Comparison of ENCODE assay signal across 7 cellular contexts in the genomic region with DNA sequence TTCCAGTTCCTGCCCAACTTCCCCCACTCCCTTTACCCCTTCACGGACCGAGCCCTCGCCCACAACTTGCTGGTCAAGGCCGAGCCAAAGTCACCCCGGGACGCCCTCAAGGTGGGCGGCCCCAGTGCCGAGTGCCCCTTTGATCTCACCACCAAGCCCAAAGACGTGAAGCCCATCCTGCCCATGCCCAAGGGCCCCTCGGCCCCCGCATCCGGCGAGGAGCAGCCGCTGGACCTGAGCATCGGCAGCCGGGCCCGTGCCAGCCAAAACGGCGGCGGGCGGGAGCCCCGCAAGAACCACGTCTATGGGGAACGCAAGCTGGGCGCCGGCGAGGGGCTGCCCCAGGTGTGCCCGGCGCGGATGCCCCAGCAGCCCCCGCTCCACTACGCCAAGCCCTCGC. TPM values are rescaled to one million over a fixed set of nuclear protein-coding genes. Genes with fewer than 3 reads are reported as not detected.
"Had no signal": no experiment of that assay in that cellular context is flagged by ENCODE, and none has a peak within 500 bp of the region (broad histone marks: within the 10 kb centered on the region; RNA-seq: fewer than 3 reads in every experiment).

No MANE protein-coding gene starts in this region.

- H3K4me3 ChIP-seq: K562 had no signal

- DNase-seq: IMR-90, KBM-7 had no signal

- FAIRE-seq: HepG2, HTR-8/SVneo, K562 had no signal

- H3K27ac ChIP-seq: HL-60 had no signal

- ATAC-seq: HepG2, K562 had no signal

RNA-seq across cellular contexts. Expression of a gene that starts 42.1 kb away (rescaled TPM):
- polyA plus RNA-seq: IgD-negative memory B cell had no signal
